8 cellular contexts compared by ENCODE assay signal in the genomic region with DNA sequence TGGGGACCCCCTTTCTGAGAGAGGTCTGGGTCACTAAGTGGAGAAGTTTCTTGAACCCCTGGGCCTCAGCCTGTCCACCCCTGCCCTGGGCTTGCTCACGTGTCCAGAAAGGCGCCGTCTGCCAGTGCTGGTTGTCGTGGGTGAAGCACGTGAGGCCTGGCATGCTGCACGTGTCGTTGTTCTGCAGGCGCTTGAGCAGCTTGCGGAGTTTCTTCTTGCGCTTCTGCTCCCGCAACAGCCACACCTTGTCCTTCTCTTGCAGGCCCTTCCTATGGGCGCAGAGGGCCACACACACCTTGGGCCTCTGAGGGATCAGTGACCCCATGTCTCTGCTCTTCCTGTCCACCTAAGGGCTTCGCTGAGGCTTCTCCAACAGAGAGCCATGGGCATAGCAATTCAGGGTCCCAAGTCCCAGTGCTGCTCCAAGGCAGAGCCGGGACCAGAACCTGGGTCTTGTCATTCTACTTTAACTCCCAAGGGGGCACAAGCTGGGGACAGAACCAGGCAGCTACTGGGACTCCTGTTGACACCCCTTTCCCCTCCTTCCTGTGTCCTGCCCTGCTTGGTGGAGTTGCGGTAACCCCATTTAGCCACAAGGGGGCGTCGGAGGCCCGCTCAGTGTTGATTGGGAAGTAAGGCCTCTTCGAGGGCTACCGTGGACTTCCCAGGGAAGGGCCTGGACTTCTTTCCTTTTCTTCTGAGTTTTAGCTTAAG.
DNase-seq lines count a peak whose midpoint lies in the region; ATAC-seq and TF ChIP-seq lines count a peak whose summit lies in the region.

No MANE protein-coding gene starts in this region.

- POLR2A ChIA-PET in OCI-LY7 (lab: Charles Lee): no interaction called here

- H3K9me3 Mint-ChIP-seq in naive B cell: no peaks in the 10 kb centered on the region

- H3K36me3 Mint-ChIP-seq in naive B cell: no peaks in the 10 kb centered on the region

- H4K20me1 ChIP-seq in OCI-LY7 (ENCODE audit: insufficient read depth, low read length): no peaks in the 10 kb centered on the region

- H3K9me2 ChIP-seq in OCI-LY7 (ENCODE audit: insufficient read depth, low read length): no peaks in the 10 kb centered on the region

- no peaks in the 10 kb centered on the region for H3K4me1 ChIP-seq in OCI-LY7 (ENCODE audit: insufficient read depth, low read length, poor library complexity, severe bottlenecking)

- peak overlapping the region in 5 of 6 donors; percentile 35 to 95 (median 71) for H3K27ac Mint-ChIP-seq in naive B cell

- H2AFZ ChIP-seq in OCI-LY7 (ENCODE audit: low read length): no peak overlapping the region

- H3K4me3 ChIP-seq in OCI-LY7 (ENCODE audit: low read depth, low read length, poor library complexity, severe bottlenecking) (no peak overlapping the region), epithelial cell of proximal tubule (ENCODE audit: low read depth, low read length) (no peak overlapping the region)

- intact Hi-C loops in OCI-LY7 (cut with micrococcal nuclease; ENCODE audit: unreplicated experiment): loop anchor here (5.0 kb wide), 1 partner anchor 959 kb away; no protein-coding TSS in a partner anchor

- no TSS peak for BruUV-seq in OCI-LY7 (replicated peaks; lab: Mats Ljungman, UMichigan)

- no peak overlapping the region for H3K4me2 ChIP-seq in OCI-LY7 (ENCODE audit: low read length)

- no peaks in the 10 kb centered on the region for H3K79me2 ChIP-seq in OCI-LY7 (ENCODE audit: insufficient read depth, low read depth, low read length)

- CTCF ChIA-PET in OCI-LY7 (lab: Charles Lee; ENCODE audit: unreplicated experiment): interaction anchor here (1.0 kb wide), 1 partner anchor 15 kb away, joined by 3 read pairs; no protein-coding TSS in a partner anchor

- peaks cover 40% of the 10 kb centered on the region for H3K36me3 ChIP-seq in OCI-LY7 (ENCODE audit: insufficient read depth, low read length)

- H3K4me3 Mint-ChIP-seq in naive B cell: no peak overlapping the region

- DNase-seq in D341Med (ENCODE audit: low spot score): peak; percentile 88
- DNase-seq in HS-27A (ENCODE audit: low read depth): peak; percentile 51
- DNase-seq in OCI-LY7 (ENCODE audit: low spot score): peak; percentile 65
- DNase-seq in activated CD8-positive, alpha-beta memory T cell treated with anti-CD3 and anti-CD28 coated beads, Interleukin-2, amount 50 U/mL, for 48 hours: peak; percentile 91
- peak; percentile 4 for DNase-seq in epithelial cell of proximal tubule (ENCODE audit: low read depth)
- DNase-seq in naive B cell: peak; percentile 66
- peak; percentile 34 to 37 for DNase-seq in stimulated activated CD8-positive, alpha-beta memory T cell treated with anti-CD3 and anti-CD28 coated beads, Interleukin-7, amount 100 ng/mL, for 48 hours (ENCODE audit: extremely low read depth in 1 of 2, low read depth in 1 of 2)
- no peak for DNase-seq in cerebellar nuclear complex (lab: John Stamatoyannopoulos, UW)

- TF ChIP-seq CTCF in OCI-LY7 (conservative IDR thresholded peaks at IDR 0.05; ENCODE audit: low read length) (peak; percentile 96), epithelial cell of proximal tubule (conservative IDR thresholded peaks at IDR 0.05; ENCODE audit: low read depth, low read length) (peak; percentile 98)

- ATAC-seq in naive B cell (ENCODE audit: low read depth in 2 of 2): peak; percentile 76 to 80

- no peaks in the 10 kb centered on the region for H3K27me3 Mint-ChIP-seq in naive B cell

- H3K9me3 ChIP-seq in OCI-LY7 (ENCODE audit: low read length): no peaks in the 10 kb centered on the region

- no peak overlapping the region for H3K27ac ChIP-seq in OCI-LY7 (ENCODE audit: low read depth, low read length, poor library complexity, severe bottlenecking)

- peaks cover 10 to 21% (median 12%) of the 10 kb centered on the region in 3 donors for H3K4me1 Mint-ChIP-seq in naive B cell

Comparison
In these comparisons a context has a peak if more than half of its experiments do, and no peak if none do; other contexts are left out.
1. DNase-seq: peak in D341Med (single experiment), HS-27A (single experiment), OCI-LY7 (single experiment), activated CD8-positive, alpha-beta memory T cell treated with anti-CD3 and anti-CD28 coated beads, Interleukin-2, amount 50 U/mL, for 48 hours (single experiment), epithelial cell of proximal tubule (single experiment), naive B cell (single experiment) and stimulated activated CD8-positive, alpha-beta memory T cell treated with anti-CD3 and anti-CD28 coated beads, Interleukin-7, amount 100 ng/mL, for 48 hours (2 of 2); none in cerebellar nuclear complex (0 of 2).